1 cellular context compared by ENCODE assay signal in genomic region chr19:5880604-5881078, GRCh38.
A peak's percentile ranks its signal among the peaks of the same experiment; 100 is the strongest.
TF ChIP-seq lines count a peak whose summit lies in the region.

No MANE protein-coding gene starts in this region.

TF ChIP-seq in liver, 16 proteins besides CTCF, POLR2A, EP300 and RAD21 (continued from another document):
- TF ChIP-seq ZBTB33 (IDR thresholded peaks at IDR 0.05) = peak; percentile 45
- TF ChIP-seq NR2F2 (IDR thresholded peaks at IDR 0.05) = peak; percentile 47
- no peak for TF ChIP-seq GABPA (IDR thresholded peaks at IDR 0.05 in 1 of 2, conservative IDR thresholded peaks at IDR 0.05 in 1 of 2)
- TF ChIP-seq HNF4G (IDR thresholded peaks at IDR 0.05) = peak; percentile 75
TF ChIP-seq in liver: peak in this region for 12.
